Comparison of ENCODE assay signal across 1 cellular context in genomic region chr19:1854542-1855039, GRCh38.
TF ChIP-seq lines count a peak whose summit lies in the region.

No MANE protein-coding gene starts in this region.

TF ChIP-seq in K562, 482 proteins besides CTCF, POLR2A, EP300 and RAD21 (continued from another document and continues in another):
- no peak for TF ChIP-seq MBD1 (CRISPR knock-in tag; IDR thresholded peaks at IDR 0.05)
- no peak for TF ChIP-seq HMGXB4 (CRISPR knock-in tag; IDR thresholded peaks at IDR 0.05)
- no peak for TF ChIP-seq HDAC8 (tag; IDR thresholded peaks at IDR 0.05)
- no peak for TF ChIP-seq USF1 (CRISPR knock-in tag; IDR thresholded peaks at IDR 0.05)
- TF ChIP-seq NR0B1 (IDR thresholded peaks at IDR 0.05; ENCODE audit: partially characterized antibody): no peak
- TF ChIP-seq ETS1 (conservative IDR thresholded peaks at IDR 0.05; ENCODE audit: control insufficient read depth, low read depth, low read length): peak; percentile 43
- no peak for TF ChIP-seq LCOR (CRISPR knock-in tag; IDR thresholded peaks at IDR 0.05)
- no peak for TF ChIP-seq SFPQ (IDR thresholded peaks at IDR 0.05; ENCODE audit: low read depth, low read length)
- TF ChIP-seq HINFP (tag; conservative IDR thresholded peaks at IDR 0.05; ENCODE audit: low read depth): no peak
- peak; percentile 48; the same call in 1 of the 2 replicates for TF ChIP-seq CREB1 (IDR thresholded peaks at IDR 0.05)
- peak; percentile 65; the same call in 1 of the 2 replicates for TF ChIP-seq CREB1 (CRISPR knock-in tag; IDR thresholded peaks at IDR 0.05)
- TF ChIP-seq POLR2H (tag; IDR thresholded peaks at IDR 0.05; ENCODE audit: low read depth): no peak
- no peak for TF ChIP-seq KDM5B (IDR thresholded peaks at IDR 0.05; ENCODE audit: insufficient replicate concordance, low read depth, low read length)
- no peak for TF ChIP-seq SRSF1 (IDR thresholded peaks at IDR 0.05; ENCODE audit: low read depth, low read length)
- TF ChIP-seq ZBTB12 (CRISPR knock-in tag; IDR thresholded peaks at IDR 0.05): no peak
- no peak for TF ChIP-seq KLF16 (IDR thresholded peaks at IDR 0.05)
- TF ChIP-seq DACH1 (IDR thresholded peaks at IDR 0.05; ENCODE audit: partially characterized antibody): no peak
- TF ChIP-seq EGR1 (conservative IDR thresholded peaks at IDR 0.05): peak; percentile 95
- TF ChIP-seq PML (IDR thresholded peaks at IDR 0.05; ENCODE audit: low read length): no peak
- TF ChIP-seq TAF7 (tag; IDR thresholded peaks at IDR 0.05): no peak
- TF ChIP-seq VEZF1 (CRISPR knock-in tag; IDR thresholded peaks at IDR 0.05): peak; percentile 65
- no peak for TF ChIP-seq AFF4 (CRISPR knock-in tag; IDR thresholded peaks at IDR 0.05)
- TF ChIP-seq ZNF766 (CRISPR knock-in tag; conservative IDR thresholded peaks at IDR 0.05): no peak
- peak; percentile 82 for TF ChIP-seq BHLHE40 (IDR thresholded peaks at IDR 0.05; ENCODE audit: low read length)
- TF ChIP-seq SETDB1 (IDR thresholded peaks at IDR 0.05; ENCODE audit: low read length): no peak
- no peak for TF ChIP-seq HDGF (IDR thresholded peaks at IDR 0.05)
- TF ChIP-seq BMI1 (IDR thresholded peaks at IDR 0.05; ENCODE audit: low read length): no peak
- no peak; the same call in 1 of the 2 replicates for TF ChIP-seq TOE1 (IDR thresholded peaks at IDR 0.05; ENCODE audit: borderline replicate concordance)
- no peak for TF ChIP-seq TOE1 (CRISPR knock-in tag; IDR thresholded peaks at IDR 0.05; ENCODE audit: borderline replicate concordance, low read depth)
- TF ChIP-seq ZNF436 (CRISPR knock-in tag; IDR thresholded peaks at IDR 0.05): no peak
- no peak for TF ChIP-seq ZNF512 (tag; IDR thresholded peaks at IDR 0.05)
- TF ChIP-seq ZNF143 (CRISPR knock-in tag; IDR thresholded peaks at IDR 0.05): no peak
- TF ChIP-seq TAF9B (IDR thresholded peaks at IDR 0.05; ENCODE audit: partially characterized antibody): no peak
- no peak for TF ChIP-seq RBM39 (optimal IDR thresholded peaks at IDR 0.05; ENCODE audit: low read depth, low read length)
- TF ChIP-seq HNRNPLL (IDR thresholded peaks at IDR 0.05; ENCODE audit: low read depth, low read length, poor library complexity, severe bottlenecking): peak; percentile 27
- TF ChIP-seq FOSL1 (tag; conservative IDR thresholded peaks at IDR 0.05): no peak
- TF ChIP-seq MXD1 (CRISPR knock-in tag; IDR thresholded peaks at IDR 0.05; ENCODE audit: borderline replicate concordance, poor library complexity, severe bottlenecking): no peak
- TF ChIP-seq ELF1 (tag; IDR thresholded peaks at IDR 0.05): no peak
- TF ChIP-seq NBN (IDR thresholded peaks at IDR 0.05; ENCODE audit: low read depth): no peak
- no peak for TF ChIP-seq BRCA1 (IDR thresholded peaks at IDR 0.05)
- TF ChIP-seq BRCA1 (CRISPR knock-in tag; IDR thresholded peaks at IDR 0.05): no peak
- TF ChIP-seq CREB3 (tag; conservative IDR thresholded peaks at IDR 0.05; ENCODE audit: low read depth): no peak
- no peak for TF ChIP-seq BRD4 (IDR thresholded peaks at IDR 0.05)
- no peak for TF ChIP-seq GABPA (tag; conservative IDR thresholded peaks at IDR 0.05; ENCODE audit: low read depth)
